ENCODE assay signal across 9 cellular contexts in the genomic region with DNA sequence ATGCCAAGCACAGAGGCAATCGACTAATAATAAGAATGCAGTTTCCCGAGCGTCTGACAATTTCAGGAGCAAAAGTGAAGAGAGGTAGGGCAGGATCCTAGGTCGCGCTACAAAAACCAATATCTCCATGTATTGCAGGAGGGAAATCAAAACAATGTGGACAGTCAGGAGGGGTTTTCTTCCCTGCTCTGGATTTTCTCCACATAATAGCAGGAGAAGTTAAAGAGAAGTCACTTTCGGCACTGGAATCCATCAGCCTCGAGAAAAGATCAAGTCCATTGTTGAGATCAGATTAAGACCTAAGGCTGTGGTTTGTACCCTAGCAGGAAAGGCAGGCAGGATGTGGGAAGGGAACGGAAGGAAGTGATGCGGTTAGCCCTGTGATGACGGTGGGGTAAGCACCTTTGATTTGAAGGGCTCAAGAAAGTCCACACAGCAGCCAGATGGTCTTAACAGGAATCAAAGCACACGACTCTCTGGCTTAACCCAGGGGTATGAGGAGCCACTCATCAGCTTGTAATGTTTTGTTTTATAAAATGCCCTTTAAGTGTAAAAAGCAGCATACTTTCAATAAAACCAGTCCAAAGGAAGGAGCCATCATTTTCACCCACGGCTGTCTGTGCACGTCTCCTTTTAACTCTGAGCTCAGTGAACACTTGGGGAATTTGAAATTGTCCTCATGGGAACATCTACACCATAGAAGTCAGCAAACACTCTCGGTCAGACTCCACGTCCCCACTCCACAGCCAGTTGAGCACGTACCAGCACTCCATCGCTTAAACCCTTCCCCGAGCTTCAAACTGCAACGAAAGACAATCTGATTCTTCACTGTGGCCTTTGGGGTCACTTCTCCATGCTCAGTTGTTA. TPM values are rescaled to one million over a fixed set of nuclear protein-coding genes. Genes with fewer than 3 reads are reported as not detected.
DNase-seq lines count a peak whose midpoint lies in the region; ATAC-seq and TF ChIP-seq lines count a peak whose summit lies in the region.
"Had no signal": no experiment of that assay in that cellular context is flagged by ENCODE, and none has a peak within 500 bp of the region (broad histone marks: within the 10 kb centered on the region; RNA-seq: fewer than 3 reads in every experiment).

No MANE protein-coding gene starts in this region.

- no peaks in the 10 kb centered on the region for H3K27me3 ChIP-seq in left ventricle myocardium inferior (ENCODE audit: low read depth)
- H3K27me3 ChIP-seq: pancreas had no signal

- peak; percentile 99 for ATAC-seq in GM21786 (IDR thresholded peaks at IDR 0.05; ENCODE audit: unreplicated experiment)

- intact Hi-C loops in left ventricle myocardium inferior (cut with micrococcal nuclease), result no loop called here

- H3K36me3 Mint-ChIP-seq in activated T-cell treated with anti-CD3 and anti-CD28 coated beads, Interleukin-2, amount 50 U/mL, for 24 hours (ENCODE audit: low read depth), result peaks cover 3% of the 10 kb centered on the region
- peaks cover 5% of the 10 kb centered on the region for H3K36me3 Mint-ChIP-seq in nephron progenitor cell (ENCODE audit: low read depth)

- H3K27me3 Mint-ChIP-seq in activated T-cell treated with anti-CD3 and anti-CD28 coated beads, Interleukin-2, amount 50 U/mL, for 24 hours, result peaks cover 3% of the 10 kb centered on the region
- H3K27me3 Mint-ChIP-seq in nephron progenitor cell (ENCODE audit: low read depth, poor library complexity), result peaks cover 6% of the 10 kb centered on the region

- H3K27ac Mint-ChIP-seq in activated T-cell treated with anti-CD3 and anti-CD28 coated beads, Interleukin-2, amount 50 U/mL, for 24 hours, result peak overlapping the region; percentile 79
- no peak overlapping the region for H3K27ac Mint-ChIP-seq in nephron progenitor cell

- peaks cover 3% of the 10 kb centered on the region for H3K9me3 Mint-ChIP-seq in activated T-cell treated with anti-CD3 and anti-CD28 coated beads, Interleukin-2, amount 50 U/mL, for 24 hours
- peaks cover 16% of the 10 kb centered on the region for H3K9me3 Mint-ChIP-seq in nephron progenitor cell

- peak overlapping the region; percentile 66 for H3K4me3 Mint-ChIP-seq in activated T-cell treated with anti-CD3 and anti-CD28 coated beads, Interleukin-2, amount 50 U/mL, for 24 hours
- no peak overlapping the region for H3K4me3 Mint-ChIP-seq in nephron progenitor cell

- H3K4me1 ChIP-seq in left ventricle myocardium inferior, result peaks cover 26% of the 10 kb centered on the region
- H3K4me1 ChIP-seq: pancreas had no signal

- peaks cover 50% of the 10 kb centered on the region for H3K4me1 Mint-ChIP-seq in activated T-cell treated with anti-CD3 and anti-CD28 coated beads, Interleukin-2, amount 50 U/mL, for 24 hours (ENCODE audit: low read depth)
- peaks cover 4% of the 10 kb centered on the region for H3K4me1 Mint-ChIP-seq in nephron progenitor cell

- H3K36me3 ChIP-seq in left ventricle myocardium inferior, result no peaks in the 10 kb centered on the region
- H3K36me3 ChIP-seq: pancreas had no signal

- TF ChIP-seq CTCF in left ventricle myocardium inferior (IDR thresholded peaks at IDR 0.05; ENCODE audit: borderline replicate concordance), result no peak
- TF ChIP-seq CTCF in nephron progenitor cell (IDR thresholded peaks at IDR 0.05), result no peak

- peak; percentile 74 for DNase-seq in MV-4-11 (lab: John Stamatoyannopoulos, UW)
- DNase-seq in activated T-cell treated with anti-CD3 and anti-CD28 coated beads, Interleukin-2, amount 50 U/mL, for 24 hours, result peak; percentile 72
- DNase-seq in left ventricle myocardium inferior, result no peak
- DNase-seq in stimulated activated CD8-positive, alpha-beta memory T cell treated with anti-CD3 and anti-CD28 coated beads, Interleukin-15, amount 100 ng/mL, for 48 hours (ENCODE audit: low read depth in 2 of 2), result peak; percentile 59 to 63
- DNase-seq in nephron progenitor cell, result no peak
- DNase-seq in HT-29 (ENCODE audit: low spot score), result no peak
- DNase-seq: pancreas had no signal

- H3K4me3 ChIP-seq in GM08714 (ENCODE audit: low read length), result peak overlapping the region; percentile 13; the same call in 1 of the 2 replicates
- H3K4me3 ChIP-seq in left ventricle myocardium inferior, result peak overlapping the region; percentile 18
- H3K4me3 ChIP-seq: pancreas had no signal

- H3K9me3 ChIP-seq in left ventricle myocardium inferior (replicated peaks), result no peaks in the 10 kb centered on the region
- H3K9me3 ChIP-seq: pancreas had no signal

- H3K27ac ChIP-seq in left ventricle myocardium inferior (replicated peaks), result peak overlapping the region; percentile 87

RNA-seq across cellular contexts. Expression of a gene that starts 15.8 kb away (rescaled TPM):
- 95.0 TPM for total RNA-seq in left ventricle myocardium inferior
- 15.7 and 21.4 TPM in 2 replicates for total RNA-seq in HT-29 (2014; rRNA removed; shearing (Covaris generic))

Comparison
In these comparisons a context has a peak if more than half of its experiments do, and no peak if none do; other contexts are left out.
1. DNase-seq: peak in MV-4-11 (single experiment), activated T-cell treated with anti-CD3 and anti-CD28 coated beads, Interleukin-2, amount 50 U/mL, for 24 hours (single experiment) and stimulated activated CD8-positive, alpha-beta memory T cell treated with anti-CD3 and anti-CD28 coated beads, Interleukin-15, amount 100 ng/mL, for 48 hours (2 of 2); none in left ventricle myocardium inferior (single experiment), nephron progenitor cell (single experiment) and HT-29 (single experiment).